In the genomic region with DNA sequence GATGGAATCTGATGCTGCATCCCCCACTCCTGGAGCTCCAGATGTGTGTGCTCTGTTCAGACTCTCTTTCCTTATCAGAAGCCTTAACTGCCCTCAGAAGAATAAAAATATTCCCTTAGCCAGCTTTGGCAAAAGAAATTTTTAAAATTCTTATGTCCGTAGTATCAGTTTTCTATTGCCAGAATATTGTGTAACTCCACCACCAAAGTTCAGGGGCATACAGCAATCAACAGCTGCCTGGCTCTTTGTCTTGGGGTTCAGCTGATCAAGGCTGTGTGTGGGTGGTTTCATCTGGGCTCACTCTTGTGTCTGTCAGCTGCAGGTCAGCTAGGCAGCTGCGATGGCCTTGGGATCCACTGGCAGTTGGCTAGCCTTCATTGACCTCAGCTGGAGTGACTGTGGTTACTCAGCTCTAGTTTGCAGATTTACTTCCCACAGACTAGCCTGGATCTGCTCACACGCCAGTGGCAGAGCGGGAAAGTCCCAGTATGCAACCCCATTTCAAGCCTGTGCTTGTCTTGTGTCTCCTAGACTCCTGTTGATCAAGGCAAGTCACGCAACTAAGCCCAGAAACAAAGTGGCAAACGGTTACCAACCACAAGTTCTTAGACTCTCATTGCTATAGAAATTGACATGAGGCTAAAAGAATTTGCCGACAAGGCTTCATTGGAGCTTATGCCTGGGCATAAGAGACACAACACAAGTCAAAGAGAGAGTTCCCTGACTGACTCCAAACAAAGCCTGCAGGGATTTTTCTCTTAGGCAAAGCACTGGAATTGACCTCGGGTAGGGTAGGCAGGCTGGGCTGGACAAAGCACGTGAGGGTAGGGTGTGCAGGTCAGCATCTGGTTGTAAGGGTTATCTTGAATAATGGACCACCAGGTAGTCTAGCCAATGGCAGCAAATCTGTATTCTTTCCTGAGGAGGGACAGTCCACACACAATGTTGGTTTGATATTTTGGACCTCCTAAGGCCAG, we compare ENCODE assay signal across 12 cellular contexts. TPM values are rescaled to one million over a fixed set of nuclear protein-coding genes. Genes with fewer than 3 reads are reported as not detected.
A peak's percentile ranks its signal among the peaks of the same experiment; 100 is the strongest.
DNase-seq lines count a peak whose midpoint lies in the region; ATAC-seq and TF ChIP-seq lines count a peak whose summit lies in the region.
"Had no signal": no experiment of that assay in that cellular context is flagged by ENCODE, and none has a peak within 500 bp of the region (broad histone marks: within the 10 kb centered on the region; RNA-seq: fewer than 3 reads in every experiment).

No MANE protein-coding gene starts in this region.

- peaks cover 92 to 100% (median 99%) of the 10 kb centered on the region in 11 experiments for H3K36me3 ChIP-seq in BLaER1 treated with 17β-estradiol and CSF1 and Interleukin-3, amounts not matched to agents 10 nM and 100 nM
- H3K36me3 ChIP-seq in MG63: peaks cover 70% of the 10 kb centered on the region

- peak; percentile 66 for DNase-seq in MG63
- DNase-seq in fibroblast of gingiva (ENCODE audit: low read depth): peak; percentile 90
- no peak for DNase-seq in omental fat pad (ENCODE audit: low spot score)
- DNase-seq in NCI-H1048 (lab: John Stamatoyannopoulos, UW): no peak
- DNase-seq in NCI-H2227 treated with DMSO at 0.1 percent for 48 hours (lab: John Stamatoyannopoulos, UW): no peak
- no peak for DNase-seq in caudate nucleus (lab: John Stamatoyannopoulos, UW)
- DNase-seq: activated CD4-positive, alpha-beta T cell treated with anti-CD3 and anti-CD28 coated beads for 4 hours; glutamatergic neuron; NCI-H1105; stimulated activated CD4-positive, alpha-beta T cell treated with anti-CD3 and anti-CD28 coated beads, Interleukin-4, amount 100 ng/mL, for 24 hours had no signal

- no peak for TF ChIP-seq CTCF in omental fat pad (IDR thresholded peaks at IDR 0.05)

- no peaks in the 10 kb centered on the region for H3K27me3 ChIP-seq in BLaER1 treated with 17β-estradiol and CSF1 and Interleukin-3, amounts not matched to agents 10 nM and 100 nM
- H3K27me3 ChIP-seq in MG63: no peaks in the 10 kb centered on the region

- peak; percentile 92 for ATAC-seq in omental fat pad (ENCODE audit: low FRiP score)
- ATAC-seq in GM21360 (IDR thresholded peaks at IDR 0.05; ENCODE audit: unreplicated experiment): no peak

- H3K9me3 ChIP-seq in BLaER1 treated with 17β-estradiol and CSF1 and Interleukin-3, amounts not matched to agents 10 nM and 100 nM (replicated peaks in 1 of 11): peaks cover 13 to 53% (median 49%) of the 10 kb centered on the region in 11 experiments; a peak in 20 of 22 replicates
- H3K9me3 ChIP-seq in MG63: no peaks in the 10 kb centered on the region

- peak overlapping the region in 9 of 11 experiments; percentile 2 to 55 (median 33); a peak in 11 of 22 replicates for H3K4me2 ChIP-seq in BLaER1 treated with 17β-estradiol and CSF1 and Interleukin-3, amounts not matched to agents 10 nM and 100 nM

- H3K27ac ChIP-seq in BLaER1 treated with 17β-estradiol and CSF1 and Interleukin-3, amounts not matched to agents 10 nM and 100 nM: peak overlapping the region in 8 of 11 experiments; percentile 2 to 45 (median 16); a peak in 9 of 22 replicates
- H3K27ac ChIP-seq in caudate nucleus (ENCODE audit: low read depth, low read length): no peak overlapping the region

- H3K9ac ChIP-seq in BLaER1 treated with 17β-estradiol and CSF1 and Interleukin-3, amounts not matched to agents 10 nM and 100 nM: no peak overlapping the region; a peak in 1 of 22 replicates

- H3K4me3 ChIP-seq in BLaER1 treated with 17β-estradiol and CSF1 and Interleukin-3, amounts not matched to agents 10 nM and 100 nM: no peak overlapping the region
- no peak overlapping the region for H3K4me3 ChIP-seq in MG63

- peaks cover 10 to 37% (median 14%) of the 10 kb centered on the region in 10 experiments; a peak in 19 of 20 replicates for H3K4me1 ChIP-seq in BLaER1 treated with 17β-estradiol and CSF1 and Interleukin-3, amounts not matched to agents 10 nM and 100 nM

- no peaks in the 10 kb centered on the region; a peak in 1 of 22 replicates for H4K20me1 ChIP-seq in BLaER1 treated with 17β-estradiol and CSF1 and Interleukin-3, amounts not matched to agents 10 nM and 100 nM

RNA-seq across cellular contexts. Expression of gene TMEM138, which starts 7.5 kb away (rescaled TPM):
- 15.0 and 70.0 TPM in 2 replicates for total RNA-seq in MG63 (2014; rRNA removed; shearing (Covaris generic); ENCODE audit: low replicate concordance)
- 10 to 100 TPM; 31.6 to 40.8 (median 38.1) TPM for total RNA-seq in omental fat pad

RNA-seq across cellular contexts. Expression of gene CYB561A3, which starts 8.0 kb away (rescaled TPM):
- total RNA-seq in MG63 (2014; rRNA removed; shearing (Covaris generic); ENCODE audit: low replicate concordance): 50.5 and 60.2 TPM in 2 replicates
- 10 to 100 TPM; 29.5 to 39.9 (median 34.6) TPM for total RNA-seq in omental fat pad

RNA-seq across cellular contexts. Expression of gene TMEM216, which starts 22.7 kb away (rescaled TPM):
- 7.5 and 12.3 TPM in 2 replicates for total RNA-seq in MG63 (2014; rRNA removed; shearing (Covaris generic); ENCODE audit: low replicate concordance)
- 10 to 100 TPM in 2 of 4 donors, 1 to 10 TPM in 2; 9.5 to 19.3 (median 11.8) TPM for total RNA-seq in omental fat pad

RNA-seq across cellular contexts. Expression of gene TKFC, which starts 36.6 kb away (rescaled TPM):
- total RNA-seq in MG63 (2014; rRNA removed; shearing (Covaris generic); ENCODE audit: low replicate concordance): 12.9 and 36.0 TPM in 2 replicates
- 10 to 100 TPM; 16.0 to 24.5 (median 20.0) TPM for total RNA-seq in omental fat pad

RNA-seq across cellular contexts. Expression of gene DDB1, which starts 36.8 kb away (rescaled TPM):
- total RNA-seq in MG63 (2014; rRNA removed; shearing (Covaris generic); ENCODE audit: low replicate concordance): 170 and 250 TPM in 2 replicates
- total RNA-seq in omental fat pad: 100 to 1,000 TPM; 127 to 182 (median 155) TPM

Comparison
In these comparisons a context has a peak if more than half of its experiments do, and no peak if none do; other contexts are left out.
1. DNase-seq: peak in MG63 (single experiment) and fibroblast of gingiva (single experiment); none in omental fat pad (single experiment), NCI-H1048 (single experiment), NCI-H2227 treated with DMSO at 0.1 percent for 48 hours (single experiment) and caudate nucleus (0 of 61).